In genomic region chr22:29129644-29130201, GRCh38 we compare ENCODE assay signal across 14 cellular contexts. TPM values are rescaled to one million over a fixed set of nuclear protein-coding genes. Genes with fewer than 3 reads are reported as not detected.
A peak's percentile ranks its signal among the peaks of the same experiment; 100 is the strongest.
DNase-seq lines count a peak whose midpoint lies in the region; ATAC-seq and TF ChIP-seq lines count a peak whose summit lies in the region.
"Had no signal": no experiment of that assay in that cellular context is flagged by ENCODE, and none has a peak within 500 bp of the region (broad histone marks: within the 10 kb centered on the region; RNA-seq: fewer than 3 reads in every experiment).

No MANE protein-coding gene starts in this region.

- peak overlapping the region in 1 of 2 experiments; percentile 77 for H3K14ac ChIP-seq in mesenchymal stem cell (ENCODE audit: low read length in 2 of 2)

- H3K36me3 ChIP-seq in mesenchymal stem cell (ENCODE audit: control insufficient read depth in 1 of 2, insufficient read depth in 2 of 2, low read depth in 1 of 2, low read length in 2 of 2) = peaks cover 0 to 30% of the 10 kb centered on the region in 2 experiments

- peak; percentile 38 to 51 for ATAC-seq in natural killer cell treated with Interleukin-12 subunit alpha and Interleukin-12 subunit beta and Interleukin-15 and Interleukin-18, amount 100 ng/mL, for 72 hours
- ATAC-seq in natural killer cell (no peak), GM18868 (IDR thresholded peaks at IDR 0.05; ENCODE audit: unreplicated experiment) (no peak)

- H3K27ac ChIP-seq in VCaP (peak overlapping the region; percentile 70), mesenchymal stem cell (ENCODE audit: low read length, poor library complexity, severe bottlenecking) (no peak overlapping the region)

- no peaks in the 10 kb centered on the region for H3K36me3 Mint-ChIP-seq in natural killer cell treated with Interleukin-12 subunit alpha and Interleukin-12 subunit beta and Interleukin-15 and Interleukin-18, amount 100 ng/mL, for 72 hours
- H3K36me3 Mint-ChIP-seq in natural killer cell (no peaks in the 10 kb centered on the region), endothelial cell (ENCODE audit: low read depth, unreplicated experiment) (peaks cover 4% of the 10 kb centered on the region)

- H2AK5ac ChIP-seq in mesenchymal stem cell (ENCODE audit: low read length, severe bottlenecking) = no peak overlapping the region

- peak overlapping the region in 1 of 2 experiments; percentile 86 for H2BK12ac ChIP-seq in mesenchymal stem cell (ENCODE audit: low read length in 2 of 2)

- no peak overlapping the region for H2BK15ac ChIP-seq in mesenchymal stem cell (ENCODE audit: low read depth, poor library complexity, severe bottlenecking)

- H2AFZ ChIP-seq in mesenchymal stem cell (ENCODE audit: low read depth, low read length) = no peak overlapping the region

- no peak for DNase-seq in natural killer cell treated with Interleukin-12 subunit alpha and Interleukin-12 subunit beta and Interleukin-15 and Interleukin-18, amount 100 ng/mL, for 72 hours (ENCODE audit: low spot score)
- DNase-seq in natural killer cell = no peak
- DNase-seq in mesenchymal stem cell = no peak
- peak; percentile 3 for DNase-seq in ureter (ENCODE audit: low spot score)
- no peak for DNase-seq in endothelial cell (ENCODE audit: low spot score)
- DNase-seq in activated effector memory CD4-positive, alpha-beta T cell treated with Interleukin-2 at 50 U/mL for 16 hours = no peak
- DNase-seq: activated CD4-positive, alpha-beta T cell treated with anti-CD3 and anti-CD28 coated beads, Interleukin-2, amount 10 ng/mL, durations not matched to agents 24 days and 14 days; AML-193; kidney glomerular epithelial cell; NCI-H524 treated with DMSO at 0.1 percent for 48 hours; SK-N-SH had no signal

- no peaks in the 10 kb centered on the region for H3K9me3 Mint-ChIP-seq in natural killer cell treated with Interleukin-12 subunit alpha and Interleukin-12 subunit beta and Interleukin-15 and Interleukin-18, amount 100 ng/mL, for 72 hours
- H3K9me3 Mint-ChIP-seq in natural killer cell (no peaks in the 10 kb centered on the region), endothelial cell (ENCODE audit: unreplicated experiment) (no peaks in the 10 kb centered on the region)
- H3K9me3 Mint-ChIP-seq: activated CD4-positive, alpha-beta T cell treated with anti-CD3 and anti-CD28 coated beads, Interleukin-2, amount 10 ng/mL, durations not matched to agents 24 days and 14 days; central memory CD8-positive, alpha-beta T cell had no signal

- peak overlapping the region in 1 of 2 experiments; percentile 59 for H3K4ac ChIP-seq in mesenchymal stem cell (ENCODE audit: low read depth in 1 of 2, low read length in 2 of 2)

- no peak overlapping the region for H2BK5ac ChIP-seq in mesenchymal stem cell (ENCODE audit: low read depth, low read length, poor library complexity, severe bottlenecking)

- whole genome bisulfite sequencing in mesenchymal stem cell = 56% methylated on average over 3 of the region's 4 CpGs

- TF ChIP-seq CTCF in natural killer cell (IDR thresholded peaks at IDR 0.05) = no peak
- TF ChIP-seq CTCF in VCaP (conservative IDR thresholded peaks at IDR 0.05) = no peak
- TF ChIP-seq CTCF in endothelial cell (IDR thresholded peaks at IDR 0.05; ENCODE audit: unreplicated experiment) = no peak

- H3K4me1 ChIP-seq in mesenchymal stem cell (ENCODE audit: control insufficient read depth, insufficient read depth, low read depth, low read length) = peaks cover 6% of the 10 kb centered on the region

- no peak overlapping the region for H2BK120ac ChIP-seq in mesenchymal stem cell (ENCODE audit: low read depth, low read length)

- peaks cover 4% of the 10 kb centered on the region for H3K9me3 ChIP-seq in mesenchymal stem cell (ENCODE audit: control insufficient read depth, low read length)
- H3K9me3 ChIP-seq: SK-N-SH had no signal

- H3K4me2 ChIP-seq in mesenchymal stem cell (ENCODE audit: low read length, poor library complexity, severe bottlenecking) = no peak overlapping the region
- H3K4me2 ChIP-seq: SK-N-SH had no signal

- no peak overlapping the region for H3K4me3 ChIP-seq in mesenchymal stem cell (ENCODE audit: insufficient read depth in 1 of 2, low read depth in 1 of 2, low read length in 2 of 2)

- no peaks in the 10 kb centered on the region for H3K27me3 ChIP-seq in mesenchymal stem cell (ENCODE audit: control insufficient read depth in 1 of 2, insufficient read depth in 1 of 2, low read length in 2 of 2)

- H4K8ac ChIP-seq in mesenchymal stem cell (ENCODE audit: low read length) = no peak overlapping the region

- H3K4me3 Mint-ChIP-seq in natural killer cell treated with Interleukin-12 subunit alpha and Interleukin-12 subunit beta and Interleukin-15 and Interleukin-18, amount 100 ng/mL, for 72 hours = no peak overlapping the region
- H3K4me3 Mint-ChIP-seq in natural killer cell (no peak overlapping the region), endothelial cell (ENCODE audit: unreplicated experiment) (no peak overlapping the region)
- H3K4me3 Mint-ChIP-seq: activated CD4-positive, alpha-beta T cell treated with anti-CD3 and anti-CD28 coated beads, Interleukin-2, amount 10 ng/mL, durations not matched to agents 24 days and 14 days; central memory CD8-positive, alpha-beta T cell had no signal

- no peak overlapping the region for H3K27ac Mint-ChIP-seq in natural killer cell treated with Interleukin-12 subunit alpha and Interleukin-12 subunit beta and Interleukin-15 and Interleukin-18, amount 100 ng/mL, for 72 hours
- no peak overlapping the region for H3K27ac Mint-ChIP-seq in natural killer cell
- H3K27ac Mint-ChIP-seq in endothelial cell (ENCODE audit: unreplicated experiment) = no peak overlapping the region
- H3K27ac Mint-ChIP-seq: activated CD4-positive, alpha-beta T cell treated with anti-CD3 and anti-CD28 coated beads, Interleukin-2, amount 10 ng/mL, durations not matched to agents 24 days and 14 days had no signal

- H3K18ac ChIP-seq in mesenchymal stem cell (ENCODE audit: low read depth in 1 of 2, low read length in 2 of 2) = peak overlapping the region in 1 of 2 experiments; percentile 81

- H3K23ac ChIP-seq in mesenchymal stem cell (ENCODE audit: low read length in 2 of 2) = no peak overlapping the region

- H4K91ac ChIP-seq in mesenchymal stem cell (ENCODE audit: low read length) = no peak overlapping the region

- H3K27me3 Mint-ChIP-seq in natural killer cell treated with Interleukin-12 subunit alpha and Interleukin-12 subunit beta and Interleukin-15 and Interleukin-18, amount 100 ng/mL, for 72 hours = peaks cover 8 to 14% of the 10 kb centered on the region in 2 donors
- H3K27me3 Mint-ChIP-seq in natural killer cell (ENCODE audit: low read depth in 2 of 2) = peaks cover 9 to 14% of the 10 kb centered on the region in 2 donors
- no peaks in the 10 kb centered on the region for H3K27me3 Mint-ChIP-seq in endothelial cell (ENCODE audit: unreplicated experiment)

- intact Hi-C loops in natural killer cell (cut with micrococcal nuclease) = no loop called here

- H3K4me1 Mint-ChIP-seq in natural killer cell treated with Interleukin-12 subunit alpha and Interleukin-12 subunit beta and Interleukin-15 and Interleukin-18, amount 100 ng/mL, for 72 hours (ENCODE audit: low read depth in 2 of 2) = no peaks in the 10 kb centered on the region
- H3K4me1 Mint-ChIP-seq in natural killer cell (no peaks in the 10 kb centered on the region), endothelial cell (ENCODE audit: unreplicated experiment) (peaks cover under 1% of the 10 kb centered on the region)
- H3K4me1 Mint-ChIP-seq: activated CD4-positive, alpha-beta T cell treated with anti-CD3 and anti-CD28 coated beads, Interleukin-2, amount 10 ng/mL, durations not matched to agents 24 days and 14 days; central memory CD8-positive, alpha-beta T cell had no signal

- H3K79me1 ChIP-seq in mesenchymal stem cell (replicated peaks; ENCODE audit: low read length, poor library complexity, severe bottlenecking) = no peaks in the 10 kb centered on the region

- H3K9ac ChIP-seq in mesenchymal stem cell (ENCODE audit: low read length) = peak overlapping the region; percentile 60
- H3K9ac ChIP-seq: SK-N-SH had no signal

RNA-seq across cellular contexts. Expression of gene KREMEN1, which starts 56.9 kb away (rescaled TPM):
- total RNA-seq in natural killer cell treated with Interleukin-12 subunit alpha and Interleukin-12 subunit beta and Interleukin-15 and Interleukin-18, amount 100 ng/mL, for 72 hours = under 1 TPM; 0.17 to 0.59 TPM
- total RNA-seq in natural killer cell (under 1 TPM in 1 of 3 donors, not detected in 2; 0.23 TPM), ureter (16.5 TPM), endothelial cell (ENCODE audit: unreplicated experiment) (3.1 TPM)
- 32.9 TPM for polyA plus RNA-seq in mesenchymal stem cell (2013, experiment 1 of 2)
- polyA plus RNA-seq in mesenchymal stem cell (2013, experiment 2 of 2) = 33.1 TPM
- total RNA-seq: activated CD4-positive, alpha-beta T cell treated with anti-CD3 and anti-CD28 coated beads, Interleukin-2, amount 10 ng/mL, durations not matched to agents 24 days and 14 days had no signal

Comparison
In these comparisons a context has a peak if more than half of its experiments do, and no peak if none do; other contexts are left out.
1. ATAC-seq: peak in natural killer cell treated with Interleukin-12 subunit alpha and Interleukin-12 subunit beta and Interleukin-15 and Interleukin-18, amount 100 ng/mL, for 72 hours (2 of 2); none in natural killer cell (0 of 3) and GM18868 (single experiment).